Comparison of ENCODE assay signal across 9 cellular contexts in genomic region chr10:97412891-97413304, GRCh38. TPM values are rescaled to one million over a fixed set of nuclear protein-coding genes. Genes with fewer than 3 reads are reported as not detected.
DNase-seq lines count a peak whose midpoint lies in the region; ATAC-seq and TF ChIP-seq lines count a peak whose summit lies in the region.
"Had no signal": no experiment of that assay in that cellular context is flagged by ENCODE, and none has a peak within 500 bp of the region (broad histone marks: within the 10 kb centered on the region; RNA-seq: fewer than 3 reads in every experiment).

No MANE protein-coding gene starts in this region.

- no peak for TF ChIP-seq POLR2A in gastroesophageal sphincter (IDR thresholded peaks at IDR 0.05)

- no peaks in the 10 kb centered on the region for H3K9me3 ChIP-seq in left lung
- no peaks in the 10 kb centered on the region for H3K9me3 ChIP-seq in gastroesophageal sphincter

- H3K4me1 ChIP-seq in left lung (peaks cover 0 to 49% of the 10 kb centered on the region in 2 donors), gastroesophageal sphincter (peaks cover 0 to under 1% (median 0%) of the 10 kb centered on the region in 3 donors)

- ATAC-seq in HG03442 (IDR thresholded peaks at IDR 0.05; ENCODE audit: unreplicated experiment) (peak; percentile 78), left lung (peak; percentile 14), gastroesophageal sphincter (no peak)

- intact Hi-C loops in CD14-positive monocyte (cut with micrococcal nuclease) (no loop called here), left lung (cut with DNase I) (no loop called here)

- H3K4me3 ChIP-seq in left lung, result no peak overlapping the region
- no peak overlapping the region for H3K4me3 ChIP-seq in gastroesophageal sphincter

- H3K27me3 ChIP-seq in left lung, result no peaks in the 10 kb centered on the region
- no peaks in the 10 kb centered on the region for H3K27me3 ChIP-seq in gastroesophageal sphincter

- H3K36me3 ChIP-seq in left lung, result no peaks in the 10 kb centered on the region
- H3K36me3 ChIP-seq in gastroesophageal sphincter, result no peaks in the 10 kb centered on the region

- H3K4me1 Mint-ChIP-seq in CD14-positive monocyte, result peaks cover 60% of the 10 kb centered on the region

- H3K36me3 Mint-ChIP-seq in CD14-positive monocyte, result no peaks in the 10 kb centered on the region

- peak overlapping the region in 1 of 2 donors; percentile 58 for H3K4me3 Mint-ChIP-seq in CD14-positive monocyte

- DNase-seq in CD14-positive monocyte (ENCODE audit: low spot score) (no peak), left lung (no peak), NCI-H82 (lab: John Stamatoyannopoulos, UW) (no peak), NCI-H748 (lab: John Stamatoyannopoulos, UW; ENCODE audit: unreplicated experiment) (no peak), NCI-H1930 (lab: John Stamatoyannopoulos, UW) (no peak)
- peak; percentile 79 to 81 for DNase-seq in activated T-cell treated with anti-CD3 and anti-CD28 coated beads, Interleukin-2, amount 50 U/mL, for 48 hours
- DNase-seq: NCI-H1092 had no signal

- TF ChIP-seq EP300 in gastroesophageal sphincter (IDR thresholded peaks at IDR 0.05), result no peak

- 80 to 82% methylated on average over 9 of the region's 10 CpGs for WGBS in gastroesophageal sphincter (ENCODE audit: low coverage in 1 of 2), 2 donors

- peak overlapping the region in 1 of 2 donors; percentile 68 for H3K27ac ChIP-seq in left lung
- no peak overlapping the region for H3K27ac ChIP-seq in gastroesophageal sphincter

- H3K9me3 Mint-ChIP-seq in CD14-positive monocyte, result peaks cover 0 to 2% (median 0%) of the 10 kb centered on the region in 7 donors

- H3K27ac Mint-ChIP-seq in CD14-positive monocyte, result peak overlapping the region; percentile 47 to 88 (median 79)

- TF ChIP-seq CTCF in CD14-positive monocyte (IDR thresholded peaks at IDR 0.05) (no peak), left lung (IDR thresholded peaks at IDR 0.05) (no peak), gastroesophageal sphincter (IDR thresholded peaks at IDR 0.05) (no peak)

- no peaks in the 10 kb centered on the region for H3K27me3 Mint-ChIP-seq in CD14-positive monocyte (ENCODE audit: low read depth in 3 of 3)

RNA-seq across cellular contexts. Expression of gene RRP12, which starts 11.8 kb away (rescaled TPM):
- polyA plus RNA-seq in CD14-positive monocyte, result 10 to 100 TPM; 31.0 to 44.3 TPM
- 10 to 100 TPM; 21.2 to 40.4 TPM for total RNA-seq in left lung
- 10 to 100 TPM in 3 of 4 donors, 1 to 10 TPM in 1; 6.7 to 25.3 (median 11.8) TPM for total RNA-seq in gastroesophageal sphincter

RNA-seq across cellular contexts. Expression of gene PGAM1, which starts 13.1 kb away (rescaled TPM):
- 100 to 1,000 TPM; 498 to 749 TPM for polyA plus RNA-seq in CD14-positive monocyte
- total RNA-seq in left lung (100 to 1,000 TPM; 209 to 236 TPM), gastroesophageal sphincter (100 to 1,000 TPM; 248 to 385 (median 356) TPM)

RNA-seq across cellular contexts. Expression of gene EXOSC1, which starts 32.9 kb away (rescaled TPM):
- 10 to 100 TPM; 55.8 to 60.6 TPM for polyA plus RNA-seq in CD14-positive monocyte
- total RNA-seq in left lung (10 to 100 TPM; 27.2 to 30.4 TPM), gastroesophageal sphincter (10 to 100 TPM; 24.9 to 54.5 (median 28.0) TPM)

RNA-seq across cellular contexts. Expression of gene ZDHHC16, which starts 33.1 kb away (rescaled TPM):
- 10 to 100 TPM; 24.1 to 26.4 TPM for polyA plus RNA-seq in CD14-positive monocyte
- total RNA-seq in left lung, result 10 to 100 TPM; 61.5 to 65.2 TPM
- total RNA-seq in gastroesophageal sphincter, result 10 to 100 TPM; 22.3 to 31.6 (median 25.3) TPM

Comparison
In these comparisons a context has a peak if more than half of its experiments do, and no peak if none do; other contexts are left out.
1. DNase-seq: peak in activated T-cell treated with anti-CD3 and anti-CD28 coated beads, Interleukin-2, amount 50 U/mL, for 48 hours (2 of 2); none in CD14-positive monocyte (single experiment), left lung (0 of 2), NCI-H82 (single experiment), NCI-H748 (single experiment) and NCI-H1930 (0 of 2).